Comparison of ENCODE assay signal across 14 cellular contexts in genomic region chr11:86952933-86953637, GRCh38. TPM values are rescaled to one million over a fixed set of nuclear protein-coding genes. Genes with fewer than 3 reads are reported as not detected.
DNase-seq lines count a peak whose midpoint lies in the region; ATAC-seq and TF ChIP-seq lines count a peak whose summit lies in the region.
"Had no signal": no experiment of that assay in that cellular context is flagged by ENCODE, and none has a peak within 500 bp of the region (broad histone marks: within the 10 kb centered on the region; RNA-seq: fewer than 3 reads in every experiment).

No MANE protein-coding gene starts in this region.

- no peak overlapping the region for H3K27ac Mint-ChIP-seq in GM23338
- no peak overlapping the region for H3K27ac Mint-ChIP-seq in naive thymus-derived CD8-positive, alpha-beta T cell
- H3K27ac Mint-ChIP-seq: activated CD4-positive, alpha-beta T cell treated with anti-CD3 and anti-CD28 coated beads, Interleukin-2, amount 10 ng/mL, durations not matched to agents 7 days and 5 days had no signal

- TF ChIP-seq CTCF in GM23338 (conservative IDR thresholded peaks at IDR 0.05; ENCODE audit: low read depth in 2 of 2), result no peak

- DNase-seq in GM23338 (ENCODE audit: low spot score) (peak; percentile 28), amniotic epithelial cell (ENCODE audit: low read depth) (peak; percentile 61), left kidney (ENCODE audit: low read depth, low spot score) (peak; percentile 59), NCI-H524 treated with DMSO at 0.1 percent for 48 hours (lab: John Stamatoyannopoulos, UW) (no peak), 8988T (no peak), anterior cingulate cortex (lab: John Stamatoyannopoulos, UW) (no peak)
- no peak for DNase-seq in naive thymus-derived CD8-positive, alpha-beta T cell
- DNase-seq: activated CD4-positive, alpha-beta T cell treated with anti-CD3 and anti-CD28 coated beads, Interleukin-2, amount 10 ng/mL, durations not matched to agents 7 days and 5 days; DMS79 treated with DMSO at 0.1 percent for 48 hours; head of caudate nucleus; NCI-H2081; pancreas; RPMI8226 had no signal

- peaks cover 26% of the 10 kb centered on the region for H3K27me3 Mint-ChIP-seq in GM23338 (ENCODE audit: insufficient read depth, low read depth, poor library complexity)
- peaks cover 18 to 50% (median 41%) of the 10 kb centered on the region in 5 donors for H3K27me3 Mint-ChIP-seq in naive thymus-derived CD8-positive, alpha-beta T cell

- H3K4me2 ChIP-seq in GM23338, result peak overlapping the region; percentile 13; the same call in 1 of the 2 replicates

- H3K9ac ChIP-seq in skeletal muscle tissue (ENCODE audit: low read depth in 1 of 3, low read length in 3 of 3), result peak overlapping the region in 2 of 3 donors; percentile 52 to 92

- H3K27ac ChIP-seq in GM23338 (ENCODE audit: low read depth) (no peak overlapping the region), skeletal muscle tissue (ENCODE audit: low read depth, low read length) (no peak overlapping the region)

- H2AFZ ChIP-seq in GM23338, result no peak overlapping the region

- H3K4me1 ChIP-seq in GM23338 (ENCODE audit: insufficient read depth) (peaks cover 21% of the 10 kb centered on the region; the same call in 1 of the 2 replicates), skeletal muscle tissue (ENCODE audit: control insufficient read depth in 3 of 3, insufficient read depth in 3 of 3, low read length in 3 of 3) (peaks cover 51 to 62% (median 55%) of the 10 kb centered on the region in 3 donors)

- no peaks in the 10 kb centered on the region for H3K9me3 ChIP-seq in skeletal muscle tissue (ENCODE audit: control insufficient read depth in 3 of 3, low read length in 3 of 3)
- H3K9me3 ChIP-seq: pancreas had no signal

- peak overlapping the region; percentile 34; the same call in 1 of the 3 replicates for H3K4me3 Mint-ChIP-seq in GM23338
- H3K4me3 Mint-ChIP-seq in naive thymus-derived CD8-positive, alpha-beta T cell, result peak overlapping the region in 2 of 10 donors; percentile 12 to 24
- H3K4me3 Mint-ChIP-seq: activated CD4-positive, alpha-beta T cell treated with anti-CD3 and anti-CD28 coated beads, Interleukin-2, amount 10 ng/mL, durations not matched to agents 7 days and 5 days had no signal

- peaks cover 23% of the 10 kb centered on the region for H3K36me3 Mint-ChIP-seq in GM23338 (ENCODE audit: low read depth)
- peaks cover 0 to 2% (median 0%) of the 10 kb centered on the region in 3 donors for H3K36me3 Mint-ChIP-seq in naive thymus-derived CD8-positive, alpha-beta T cell

- H3K27me3 ChIP-seq in GM23338 (ENCODE audit: insufficient read depth) (peaks cover 18% of the 10 kb centered on the region), skeletal muscle tissue (ENCODE audit: control insufficient read depth in 3 of 3, insufficient read depth in 3 of 3, low read length in 3 of 3) (no peaks in the 10 kb centered on the region)
- H3K27me3 ChIP-seq: pancreas had no signal

- H3K4me3 ChIP-seq in GM23338, result no peak overlapping the region
- peak overlapping the region; percentile 82 to 89 (median 86) for H3K4me3 ChIP-seq in skeletal muscle tissue (ENCODE audit: low read length in 3 of 3)

- H3K9me3 Mint-ChIP-seq in GM23338, result peaks cover 10% of the 10 kb centered on the region
- no peaks in the 10 kb centered on the region for H3K9me3 Mint-ChIP-seq in naive thymus-derived CD8-positive, alpha-beta T cell
- H3K9me3 Mint-ChIP-seq: activated CD4-positive, alpha-beta T cell treated with anti-CD3 and anti-CD28 coated beads, Interleukin-2, amount 10 ng/mL, durations not matched to agents 7 days and 5 days had no signal

- 0 out of 2 replicates have a peak, but pooled peaks cover 3% of the 10 kb centered on the region for H3K9me2 ChIP-seq in GM23338 (ENCODE audit: insufficient read depth)

- 0 out of 2 replicates have a peak, but pooled peaks cover 6% of the 10 kb centered on the region for H3F3A ChIP-seq in GM23338 (replicated peaks; ENCODE audit: low read depth)

- no peaks in the 10 kb centered on the region; the same call in 1 of the 2 replicates for H3K36me3 ChIP-seq in GM23338 (ENCODE audit: insufficient read depth)
- H3K36me3 ChIP-seq in skeletal muscle tissue (ENCODE audit: control insufficient read depth in 3 of 3, insufficient read depth in 3 of 3, low read length in 3 of 3), result peaks cover 11 to 20% (median 20%) of the 10 kb centered on the region in 3 donors

- ATAC-seq in GM23338, result no peak
- no peak for ATAC-seq in naive thymus-derived CD8-positive, alpha-beta T cell
- ATAC-seq: pancreas had no signal

- H3K79me2 ChIP-seq in GM23338 (replicated peaks; ENCODE audit: insufficient read depth), result peaks cover 4% of the 10 kb centered on the region; the same call in 1 of the 2 replicates

- peaks cover 38% of the 10 kb centered on the region for H3K4me1 Mint-ChIP-seq in GM23338
- peaks cover 8 to 25% (median 15%) of the 10 kb centered on the region in 4 donors for H3K4me1 Mint-ChIP-seq in naive thymus-derived CD8-positive, alpha-beta T cell

- POLR2A ChIA-PET in naive thymus-derived CD8-positive, alpha-beta T cell (lab: Charles Lee), result no interaction called here

- H4K20me1 ChIP-seq in GM23338 (replicated peaks; ENCODE audit: insufficient read depth), result no peaks in the 10 kb centered on the region

TF ChIP-seq in GM23338, 12 proteins besides CTCF, POLR2A, EP300 and RAD21:
- TF ChIP-seq ZNF114 (CRISPR knock-in tag; IDR thresholded peaks at IDR 0.05) (no peak), ZNF462 (CRISPR knock-in tag; IDR thresholded peaks at IDR 0.05) (peak; percentile 39; the same call in 1 of the 2 replicates), STAT1 (IDR thresholded peaks at IDR 0.05; ENCODE audit: unreplicated experiment) (no peak), POLR2AphosphoS5 (IDR thresholded peaks at IDR 0.05; ENCODE audit: low read depth) (no peak), NANOG (IDR thresholded peaks at IDR 0.05; ENCODE audit: borderline replicate concordance) (no peak)

RNA-seq across cellular contexts. Expression of gene FZD4, which starts 2.1 kb away (rescaled TPM):
- 7.7 and 8.9 TPM in 2 replicates for total RNA-seq in GM23338 (2014; rRNA removed; shearing (Covaris generic))
- polyA plus RNA-seq in GM23338 (2016; fragmentation: Nextera tagmentation; extraction: Ambion mirVana), result 1.4 and 1.5 TPM in 2 replicates
- total RNA-seq in skeletal muscle tissue, result 56.4 TPM
- not detected for total RNA-seq in naive thymus-derived CD8-positive, alpha-beta T cell
- polyA plus RNA-seq in naive thymus-derived CD8-positive, alpha-beta T cell, result not detected

Comparison
In these comparisons a context has a peak if more than half of its experiments do, and no peak if none do; other contexts are left out.
1. DNase-seq: peak in GM23338 (single experiment), amniotic epithelial cell (single experiment) and left kidney (single experiment); none in NCI-H524 treated with DMSO at 0.1 percent for 48 hours (single experiment), 8988T (single experiment), anterior cingulate cortex (0 of 58) and naive thymus-derived CD8-positive, alpha-beta T cell (0 of 10).